8 cellular contexts compared by ENCODE assay signal in the genomic region with DNA sequence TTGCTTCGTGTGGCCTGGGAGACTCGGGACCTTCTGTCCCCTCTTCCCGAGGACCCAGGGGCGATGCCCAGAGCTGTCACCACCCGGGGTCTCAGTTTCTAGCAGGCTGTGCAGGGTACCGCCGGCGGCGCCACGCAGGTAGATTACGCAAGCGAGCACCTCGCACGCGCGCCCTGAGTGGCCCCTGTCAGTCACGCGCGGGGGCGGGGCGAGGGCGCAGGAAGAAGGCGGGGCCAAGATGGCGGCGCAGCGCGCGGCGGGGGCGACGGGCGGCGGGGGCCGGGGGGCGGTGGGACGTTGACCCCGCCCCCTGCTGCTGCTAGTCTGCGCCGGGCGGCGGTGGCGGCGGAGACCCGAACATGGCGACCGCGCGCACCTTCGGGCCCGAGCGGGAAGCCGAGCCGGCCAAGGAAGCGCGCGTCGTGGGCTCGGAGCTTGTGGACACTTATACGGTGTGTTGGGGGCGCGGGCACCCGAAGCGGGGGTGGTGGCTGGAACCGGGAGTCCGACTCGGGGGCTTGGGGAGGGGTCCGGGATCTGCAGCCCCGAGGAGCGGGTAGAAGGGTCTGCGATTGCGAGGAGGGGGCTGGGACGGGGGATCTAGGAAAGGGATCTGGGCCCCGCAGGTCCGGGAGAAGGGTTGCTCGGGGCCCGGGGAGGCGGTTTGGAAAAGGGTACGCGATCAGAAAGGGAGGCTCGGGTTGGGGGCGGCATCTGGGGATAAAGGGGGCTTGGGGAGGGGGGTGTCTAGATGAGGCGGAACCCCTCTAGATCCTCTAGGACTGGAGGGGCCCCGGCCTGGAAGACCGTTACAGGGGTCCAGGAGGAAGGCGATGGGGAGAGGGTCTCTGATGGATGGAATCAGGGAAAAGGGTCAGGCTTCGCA. TPM values are rescaled to one million over a fixed set of nuclear protein-coding genes. Genes with fewer than 3 reads are reported as not detected.
DNase-seq lines count a peak whose midpoint lies in the region; ATAC-seq, FAIRE-seq and TF ChIP-seq lines count a peak whose summit lies in the region.

A gene (plus strand): TSS at position 322 of the 886 bp plus-strand sequence. CDS start 38 bp downstream, at position 360.

- TF ChIP-seq CTCF in Caco-2 (IDR thresholded peaks at IDR 0.05; ENCODE audit: insufficient read depth in 1 of 2, low read depth in 1 of 2, low read length in 1 of 2, severe bottlenecking in 1 of 2, unreplicated experiment in 1 of 2) (no peak), Panc1 (IDR thresholded peaks at IDR 0.05) (no peak)

- peak within 1 kb of the TSS; percentile 84 for H3K27ac Mint-ChIP-seq in Caco-2 (ENCODE audit: unreplicated experiment)
- H3K27ac Mint-ChIP-seq in naive thymus-derived CD8-positive, alpha-beta T cell: peak within 1 kb of the TSS; percentile 98 to 100 (median 99)

- peak; percentile 89 for FAIRE-seq in HTR-8/SVneo (lab: Jason Lieb, UNC)

- H3K4me3 Mint-ChIP-seq in Caco-2 (ENCODE audit: unreplicated experiment): peak within 1 kb of the TSS; percentile 88
- H3K4me3 Mint-ChIP-seq in naive thymus-derived CD8-positive, alpha-beta T cell: peak within 1 kb of the TSS; percentile 88 to 99 (median 94)

- peaks cover 41% of the 10 kb centered on the region for H3K4me1 Mint-ChIP-seq in Caco-2 (ENCODE audit: low read depth, unreplicated experiment)
- H3K4me1 Mint-ChIP-seq in naive thymus-derived CD8-positive, alpha-beta T cell: peaks cover 19 to 55% (median 40%) of the 10 kb centered on the region in 4 donors

- H3K9me3 ChIP-seq in Caco-2 (no peaks in the 10 kb centered on the region), Panc1 (ENCODE audit: control insufficient read depth, insufficient read depth, low read depth, low read length) (no peaks in the 10 kb centered on the region)

- H3K4me1 ChIP-seq in Caco-2: peaks cover 59% of the 10 kb centered on the region
- peaks cover 30% of the 10 kb centered on the region for H3K4me1 ChIP-seq in Panc1 (ENCODE audit: control insufficient read depth, insufficient read depth, low read length)

- POLR2A ChIA-PET in Caco-2 (lab: Charles Lee) (no interaction called here), Panc1 (lab: Charles Lee) (no interaction called here)
- POLR2A ChIA-PET in naive thymus-derived CD8-positive, alpha-beta T cell (lab: Charles Lee): interaction anchor here (0.6 to 2.0 kb wide), 4 partner anchors 10 to 403 kb away, joined by 3 to 7 read pairs (median 3); a partner anchor contains a TSS

- in situ Hi-C loops in Panc1 (cut with HindIII; ENCODE audit: low pct_unique_long_range_greater_than_20kb, low sequenced_read_pairs): no loop called here

- H3K27me3 Mint-ChIP-seq in Caco-2 (ENCODE audit: insufficient read depth, unreplicated experiment): no peaks in the 10 kb centered on the region
- no peaks in the 10 kb centered on the region for H3K27me3 Mint-ChIP-seq in naive thymus-derived CD8-positive, alpha-beta T cell

- BruUV-seq in Caco-2 (replicated peaks; lab: Mats Ljungman, UMichigan) (no TSS peak), Panc1 (replicated peaks; lab: Mats Ljungman, UMichigan) (no TSS peak)

- no peaks in the 10 kb centered on the region for H3K27me3 ChIP-seq in Caco-2 (replicated peaks; ENCODE audit: control insufficient read depth, insufficient read depth, low read length)
- no peaks in the 10 kb centered on the region for H3K27me3 ChIP-seq in Panc1 (ENCODE audit: control insufficient read depth, insufficient read depth, low read length)

- H3K4me3 ChIP-seq in Caco-2 (ENCODE audit: low read depth, low read length) (peak within 1 kb of the TSS; percentile 94), Panc1 (ENCODE audit: low read depth in 2 of 2, low read length in 2 of 2) (peak within 1 kb of the TSS; percentile 74 to 84)

- peak; percentile 90 to 97 for DNase-seq in Caco-2
- peak; percentile 81 for DNase-seq in HTR-8/SVneo (ENCODE audit: insufficient read length, low spot score)
- no peak for DNase-seq in Panc1 (ENCODE audit: low read depth, low spot score)
- peak; percentile 97 for DNase-seq in activated T-helper 1 cell treated with Interleukin-2 at 50 U/mL for 16 hours (ENCODE audit: low read depth)
- DNase-seq in fibroblast of gingiva (ENCODE audit: low read depth): peak; percentile 71
- peak; percentile 91 to 99 (median 97) for DNase-seq in naive thymus-derived CD8-positive, alpha-beta T cell
- peak; percentile 91 to 98 (median 94) for DNase-seq in stimulated activated naive CD4-positive, alpha-beta T cell (lab: John Stamatoyannopoulos, UW)

- H3K36me3 ChIP-seq in Caco-2 (ENCODE audit: control insufficient read depth, insufficient read depth, low read length) (no peaks in the 10 kb centered on the region; the same call in 1 of the 2 replicates), Panc1 (ENCODE audit: control insufficient read depth, insufficient read depth, low read length) (peaks cover 6% of the 10 kb centered on the region; the same call in 1 of the 2 replicates)

- CTCF ChIA-PET in Caco-2 (lab: Charles Lee) (no interaction called here), Panc1 (lab: Charles Lee) (no interaction called here)

- intact Hi-C loops in Caco-2 (cut with micrococcal nuclease; ENCODE audit: unreplicated experiment) (loop anchor here (10.0 kb wide), 1 partner anchor 79 kb away; a partner anchor contains a TSS), Panc1 (cut with micrococcal nuclease; ENCODE audit: unreplicated experiment) (no loop called here)

- peak within 1 kb of the TSS; percentile 93 for H3K27ac ChIP-seq in Panc1 (ENCODE audit: low read length)

- ATAC-seq in GM19467 (IDR thresholded peaks at IDR 0.05; ENCODE audit: unreplicated experiment): peak; percentile 59
- peak; percentile 86 for ATAC-seq in Panc1
- peak; percentile 93 to 95 for ATAC-seq in naive thymus-derived CD8-positive, alpha-beta T cell

- peaks cover 27% of the 10 kb centered on the region for H3K36me3 Mint-ChIP-seq in Caco-2 (ENCODE audit: insufficient read depth, unreplicated experiment)
- peaks cover 0 to 31% (median 10%) of the 10 kb centered on the region in 3 donors for H3K36me3 Mint-ChIP-seq in naive thymus-derived CD8-positive, alpha-beta T cell

- H3K9me3 Mint-ChIP-seq in Caco-2 (ENCODE audit: unreplicated experiment): no peaks in the 10 kb centered on the region
- no peaks in the 10 kb centered on the region for H3K9me3 Mint-ChIP-seq in naive thymus-derived CD8-positive, alpha-beta T cell

RNA-seq across cellular contexts. Expression of the gene that starts here (rescaled TPM):
- total RNA-seq in Caco-2 (2022) (61.1 and 62.2 TPM in 2 replicates), Panc1 (2021; ENCODE audit: unreplicated experiment) (63.4 TPM)
- polyA plus RNA-seq in Panc1 (2012; ENCODE audit: insufficient read length): 59.1 TPM
- total RNA-seq in naive thymus-derived CD8-positive, alpha-beta T cell: 100 to 1,000 TPM; 180 to 191 TPM
- polyA plus RNA-seq in naive thymus-derived CD8-positive, alpha-beta T cell: 10 to 100 TPM; 17.8 to 30.1 (median 20.4) TPM
